In genomic region chr14:65321370-65321875, GRCh38 we compare ENCODE assay signal across 12 cellular contexts.
DNase-seq lines count a peak whose midpoint lies in the region; ATAC-seq and TF ChIP-seq lines count a peak whose summit lies in the region.
"Had no signal": no experiment of that assay in that cellular context is flagged by ENCODE, and none has a peak within 500 bp of the region (broad histone marks: within the 10 kb centered on the region; RNA-seq: fewer than 3 reads in every experiment).

No MANE protein-coding gene starts in this region.

- H2AFZ ChIP-seq in Loucy (ENCODE audit: low read length), result peak overlapping the region; percentile 71

- ATAC-seq in GM18519 (IDR thresholded peaks at IDR 0.05; ENCODE audit: low FRiP score, unreplicated experiment) (peak; percentile 32), GM21737 (IDR thresholded peaks at IDR 0.05; ENCODE audit: unreplicated experiment) (peak; percentile 46), right cardiac atrium (no peak)

- intact Hi-C loops in right cardiac atrium (cut with DNase I), result no loop called here

- H3K27me3 ChIP-seq in Loucy (ENCODE audit: insufficient read depth, low read length, poor library complexity, severe bottlenecking) (no peaks in the 10 kb centered on the region), right cardiac atrium (ENCODE audit: control insufficient read depth, insufficient read depth) (no peaks in the 10 kb centered on the region)
- H3K27me3 ChIP-seq: upper lobe of left lung had no signal

- no peaks in the 10 kb centered on the region for H3K79me2 ChIP-seq in Loucy (ENCODE audit: insufficient read depth, low read length)

- peak; percentile 63 for DNase-seq in islet precursor cell
- DNase-seq in NCI-H1092 treated with DMSO at 0.1 percent for 48 hours (lab: John Stamatoyannopoulos, UW), result no peak
- DNase-seq in activated effector memory CD4-positive, alpha-beta T cell treated with Interleukin-2 at 50 U/mL for 16 hours, result no peak
- DNase-seq in pons (ENCODE audit: low spot score), result no peak
- DNase-seq in right cardiac atrium, result no peak
- DNase-seq: activated gamma-delta T cell, glutamatergic neuron, NCI-H446, upper lobe of left lung had no signal

- no peaks in the 10 kb centered on the region for H3K9me2 ChIP-seq in Loucy (replicated peaks; ENCODE audit: low read depth, low read length)

- H3K4me1 ChIP-seq in Loucy (ENCODE audit: insufficient read depth, low read length, poor library complexity, severe bottlenecking) (peaks cover 9% of the 10 kb centered on the region), right cardiac atrium (ENCODE audit: control insufficient read depth, insufficient read depth, low read length) (no peaks in the 10 kb centered on the region)

- H4K20me1 ChIP-seq in Loucy (ENCODE audit: insufficient read depth, low read length, poor library complexity, severe bottlenecking), result no peaks in the 10 kb centered on the region

- H3K27ac ChIP-seq in right cardiac atrium (ENCODE audit: low read length), result no peak overlapping the region
- H3K27ac ChIP-seq: upper lobe of left lung had no signal

- 76% methylated on average over 3 of the region's 3 CpGs for WGBS in right cardiac atrium

- no peak overlapping the region for H3K9ac ChIP-seq in Loucy (ENCODE audit: low read depth, low read length, poor library complexity, severe bottlenecking)

- H3K4me3 ChIP-seq in Loucy (ENCODE audit: low read length, poor library complexity, severe bottlenecking) (no peak overlapping the region), right cardiac atrium (ENCODE audit: low read length) (no peak overlapping the region)
- H3K4me3 ChIP-seq: upper lobe of left lung had no signal

- H3K4me2 ChIP-seq in Loucy (ENCODE audit: low read depth, low read length, poor library complexity, severe bottlenecking), result no peak overlapping the region

- H3F3A ChIP-seq in Loucy (ENCODE audit: low read depth), result no peaks in the 10 kb centered on the region

- H3K9me3 ChIP-seq in Loucy (ENCODE audit: insufficient read depth, low read depth, low read length) (no peaks in the 10 kb centered on the region), right cardiac atrium (ENCODE audit: control insufficient read depth, low read length) (no peaks in the 10 kb centered on the region)
- H3K9me3 ChIP-seq: upper lobe of left lung had no signal

- no peaks in the 10 kb centered on the region for H3K36me3 ChIP-seq in Loucy (ENCODE audit: insufficient read depth, low read length)
- H3K36me3 ChIP-seq: upper lobe of left lung had no signal

- TF ChIP-seq CTCF in Loucy (conservative IDR thresholded peaks at IDR 0.05; ENCODE audit: low read length), result no peak

Comparison
In these comparisons a context has a peak if more than half of its experiments do, and no peak if none do; other contexts are left out.
1. ATAC-seq: peak in GM18519 (single experiment) and GM21737 (single experiment); none in right cardiac atrium (0 of 2).